1 cellular context compared by ENCODE assay signal in genomic region chr6:28403923-28404322, GRCh38. TPM values are rescaled to one million over a fixed set of nuclear protein-coding genes. Genes with fewer than 3 reads are reported as not detected.
"Had no signal": no experiment of that assay in that cellular context is flagged by ENCODE, and none has a peak within 500 bp of the region (broad histone marks: within the 10 kb centered on the region; RNA-seq: fewer than 3 reads in every experiment).

No MANE protein-coding gene starts in this region.

RNA-seq across cellular contexts. Expression of gene ZSCAN23, which starts 39.4 kb away (rescaled TPM):
- total RNA-seq: ascending aorta had no signal
